1 cellular context compared by ENCODE assay signal in genomic region chr5:14739961-14740360, GRCh38.
TF ChIP-seq lines count a peak whose summit lies in the region.

No MANE protein-coding gene starts in this region.

TF ChIP-seq in WTC11, 78 proteins besides CTCF, POLR2A, EP300 and RAD21 (continued from another document):
- TF ChIP-seq, protein P1, sequence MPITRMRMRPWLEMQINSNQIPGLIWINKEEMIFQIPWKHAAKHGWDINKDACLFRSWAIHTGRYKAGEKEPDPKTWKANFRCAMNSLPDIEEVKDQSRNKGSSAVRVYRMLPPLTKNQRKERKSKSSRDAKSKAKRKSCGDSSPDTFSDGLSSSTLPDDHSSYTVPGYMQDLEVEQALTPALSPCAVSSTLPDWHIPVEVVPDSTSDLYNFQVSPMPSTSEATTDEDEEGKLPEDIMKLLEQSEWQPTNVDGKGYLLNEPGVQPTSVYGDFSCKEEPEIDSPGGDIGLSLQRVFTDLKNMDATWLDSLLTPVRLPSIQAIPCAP (CRISPR knock-in tag; IDR thresholded peaks at IDR 0.05) = no peak
- TF ChIP-seq ZNF396 (CRISPR knock-in tag; IDR thresholded peaks at IDR 0.05; ENCODE audit: borderline replicate concordance) = no peak
